In genomic region chr17:42248351-42249179, GRCh38 we compare ENCODE assay signal across 8 cellular contexts. TPM values are rescaled to one million over a fixed set of nuclear protein-coding genes. Genes with fewer than 3 reads are reported as not detected.
DNase-seq lines count a peak whose midpoint lies in the region; ATAC-seq, FAIRE-seq and TF ChIP-seq lines count a peak whose summit lies in the region.

No MANE protein-coding gene starts in this region.

- peak overlapping the region; percentile 49 to 59 for H3K4me3 ChIP-seq in muscle layer of duodenum (ENCODE audit: low read depth in 1 of 2, low read length in 2 of 2)
- no peak overlapping the region for H3K4me3 ChIP-seq in A673 (ENCODE audit: low read depth, low read length, poor library complexity, severe bottlenecking)

- DNase-seq in GM04504 (ENCODE audit: low read depth) (peak; percentile 76), NCI-H524 (lab: John Stamatoyannopoulos, UW) (peak; percentile 96 to 98), A673 (ENCODE audit: low spot score) (no peak)
- DNase-seq in activated CD8-positive, alpha-beta memory T cell treated with anti-CD3 and anti-CD28 coated beads for 4 hours (ENCODE audit: low read depth in 2 of 2): peak; percentile 49 to 69
- peak; percentile 75 for DNase-seq in stimulated activated CD8-positive, alpha-beta memory T cell treated with anti-CD3 and anti-CD28 coated beads, Interleukin-4, amount 100 ng/mL, for 48 hours

- POLR2A ChIA-PET in A673 (lab: Charles Lee; ENCODE audit: low non-redundant PET): no interaction called here

- H3K27me3 ChIP-seq in muscle layer of duodenum (ENCODE audit: low read depth, low read length) (no peaks in the 10 kb centered on the region), A673 (replicated peaks; ENCODE audit: insufficient read depth, low read depth, low read length, poor library complexity) (no peaks in the 10 kb centered on the region)

- BruUV-seq in A673 (replicated peaks; lab: Mats Ljungman, UMichigan): no TSS peak

- H3K9me3 ChIP-seq in muscle layer of duodenum (ENCODE audit: control insufficient read depth in 1 of 2, low read length in 2 of 2): no peaks in the 10 kb centered on the region
- H3K9me3 ChIP-seq in A673 (ENCODE audit: low read depth, low read length, poor library complexity, severe bottlenecking): no peaks in the 10 kb centered on the region

- intact Hi-C loops in A673 (cut with micrococcal nuclease; ENCODE audit: unreplicated experiment): no loop called here

- H3K4me1 ChIP-seq in muscle layer of duodenum (ENCODE audit: control insufficient read depth in 1 of 2, insufficient read depth in 2 of 2, low read length in 2 of 2) (peaks cover 3 to 4% of the 10 kb centered on the region in 2 donors), A673 (ENCODE audit: insufficient read depth, low read length, poor library complexity, severe bottlenecking) (no peaks in the 10 kb centered on the region)

- peak; percentile 26 for FAIRE-seq in endometrium (lab: Jason Lieb, UNC)

- CTCF ChIA-PET in A673 (lab: Charles Lee): interaction anchor here (0.6 kb wide), 1 partner anchor 299 kb away, joined by 5 read pairs; no protein-coding TSS in a partner anchor

- no peaks in the 10 kb centered on the region for H3K36me3 ChIP-seq in muscle layer of duodenum (ENCODE audit: control insufficient read depth in 1 of 2, insufficient read depth in 2 of 2, low read length in 2 of 2)
- H3K36me3 ChIP-seq in A673 (ENCODE audit: insufficient read depth, low read length, poor library complexity, severe bottlenecking): no peaks in the 10 kb centered on the region

- TF ChIP-seq CTCF in A673 (conservative IDR thresholded peaks at IDR 0.05; ENCODE audit: low read depth, low read length): no peak

- H3K27ac ChIP-seq in muscle layer of duodenum (ENCODE audit: low read length): peak overlapping the region; percentile 91
- no peak overlapping the region for H3K27ac ChIP-seq in A673 (ENCODE audit: low read depth, low read length, poor library complexity, severe bottlenecking)

- peak; percentile 65 for ATAC-seq in HG02588 (IDR thresholded peaks at IDR 0.05; ENCODE audit: unreplicated experiment)

RNA-seq across cellular contexts. Expression of gene STAT5B, which starts 27.6 kb away (rescaled TPM):
- 11.2 and 14.9 TPM in 2 replicates for total RNA-seq in A673 (2021)

RNA-seq across cellular contexts. Expression of gene STAT5A, which starts 39.7 kb away (rescaled TPM):
- total RNA-seq in A673 (2021): 0.19 TPM in 1 of 2 replicates, not detected in the other

RNA-seq across cellular contexts. Expression of gene GHDC, which starts 54.3 kb away (rescaled TPM):
- 3.7 and 3.9 TPM in 2 replicates for total RNA-seq in A673 (2021)
